ENCODE assay signal across 2 cellular contexts in the genomic region with DNA sequence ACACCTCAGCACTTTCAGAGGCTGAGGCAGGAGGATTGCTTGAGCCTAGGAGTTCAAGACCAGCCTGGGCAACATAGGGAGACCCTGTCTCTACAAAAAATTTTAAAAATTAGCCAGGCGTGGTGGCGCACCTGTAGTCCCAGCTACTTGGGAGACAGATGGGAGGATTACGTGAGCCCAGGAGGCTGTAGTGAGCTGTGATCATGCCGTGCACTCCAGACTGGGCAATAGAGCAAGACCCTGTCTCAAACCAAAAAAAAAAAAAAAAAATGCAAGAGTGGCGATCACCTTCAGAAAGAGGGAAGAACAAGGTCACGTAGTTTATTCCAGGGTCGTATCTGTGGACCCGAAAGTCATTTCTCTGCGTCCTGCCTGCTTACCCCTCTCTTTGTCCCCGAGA.
A peak's percentile ranks its signal among the peaks of the same experiment; 100 is the strongest.
TF ChIP-seq lines count a peak whose summit lies in the region.

No MANE protein-coding gene starts in this region.

TF ChIP-seq in WTC11, 78 proteins besides CTCF, POLR2A, EP300 and RAD21:
- peak; percentile 54; the same call in 1 of the 2 replicates for TF ChIP-seq ZNF121 (CRISPR knock-in tag; IDR thresholded peaks at IDR 0.05)

TF ChIP-seq in K562, 482 proteins besides CTCF, POLR2A, EP300 and RAD21:
- peak; percentile 63; the same call in 1 of the 2 replicates for TF ChIP-seq ZNF121 (CRISPR knock-in tag; conservative IDR thresholded peaks at IDR 0.05)
